In the genomic region with DNA sequence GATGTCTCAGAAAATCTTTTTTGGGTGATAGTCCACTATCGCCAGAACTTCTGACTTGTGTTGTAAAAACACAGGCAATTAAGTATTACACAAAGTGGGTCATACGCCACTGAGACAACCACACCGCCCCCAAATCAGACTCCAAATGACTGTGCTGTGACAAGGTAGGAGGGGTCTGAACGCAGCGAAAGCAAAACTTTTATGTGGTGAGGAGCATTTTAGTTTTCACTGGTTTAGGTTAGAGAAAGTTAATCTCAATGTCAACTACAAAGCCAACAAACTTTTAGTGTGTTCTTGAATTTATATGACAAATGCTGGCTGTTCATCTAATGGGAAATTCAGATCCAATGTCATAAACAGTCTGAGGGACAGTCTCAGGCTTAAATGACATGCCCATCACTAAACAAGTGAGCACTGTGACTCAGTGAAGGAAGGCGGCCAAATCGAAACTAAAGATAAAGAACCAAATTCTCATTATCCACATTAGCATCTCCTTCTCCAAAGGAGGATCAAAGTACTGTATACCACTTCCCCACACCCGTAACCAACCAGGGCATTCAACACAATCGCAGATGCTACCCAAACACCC, we compare ENCODE assay signal across 8 cellular contexts.
DNase-seq lines count a peak whose midpoint lies in the region; ATAC-seq, FAIRE-seq and TF ChIP-seq lines count a peak whose summit lies in the region.

No MANE protein-coding gene starts in this region.

- FAIRE-seq in RCC 7860 (lab: Jason Lieb, UNC) = no peak

- no peak overlapping the region for H3K4me3 Mint-ChIP-seq in type B pancreatic cell

- peak; percentile 45 for DNase-seq in T-helper 9 cell
- peak; percentile 66 for DNase-seq in effector CD4-positive, alpha-beta T cell
- no peak for DNase-seq in cerebellar cortex (ENCODE audit: low spot score)
- no peak for DNase-seq in RCC 7860 (ENCODE audit: low spot score)
- no peak for DNase-seq in type B pancreatic cell (ENCODE audit: extremely low spot score, unreplicated experiment)
- no peak for DNase-seq in AG08395 (ENCODE audit: low spot score)

- H3K9me3 Mint-ChIP-seq in type B pancreatic cell = no peaks in the 10 kb centered on the region

- H3K27ac Mint-ChIP-seq in type B pancreatic cell = no peak overlapping the region

- peaks cover 15% of the 10 kb centered on the region for H3K4me1 Mint-ChIP-seq in type B pancreatic cell (ENCODE audit: unreplicated experiment)

- peaks cover 4% of the 10 kb centered on the region for H3K27me3 Mint-ChIP-seq in type B pancreatic cell

- no peak for TF ChIP-seq CTCF in type B pancreatic cell (conservative IDR thresholded peaks at IDR 0.05)

- ATAC-seq in GM18498 (IDR thresholded peaks at IDR 0.05; ENCODE audit: unreplicated experiment) (peak; percentile 81), HG02852 (IDR thresholded peaks at IDR 0.05; ENCODE audit: unreplicated experiment) (peak; percentile 84)

- H3K36me3 Mint-ChIP-seq in type B pancreatic cell = no peaks in the 10 kb centered on the region

Comparison
In these comparisons a context has a peak if more than half of its experiments do, and no peak if none do; other contexts are left out.
1. DNase-seq: peak in T-helper 9 cell (single experiment) and effector CD4-positive, alpha-beta T cell (single experiment); none in cerebellar cortex (single experiment), RCC 7860 (single experiment), type B pancreatic cell (single experiment) and AG08395 (single experiment).